8 cellular contexts compared by ENCODE assay signal in genomic region chr11:119093666-119093950, GRCh38. TPM values are rescaled to one million over a fixed set of nuclear protein-coding genes. Genes with fewer than 3 reads are reported as not detected.
DNase-seq lines count a peak whose midpoint lies in the region; ATAC-seq and TF ChIP-seq lines count a peak whose summit lies in the region.

No MANE protein-coding gene starts in this region.

- H3K27ac Mint-ChIP-seq in effector memory CD8-positive, alpha-beta T cell: peak overlapping the region; percentile 95 to 97
- H3K27ac Mint-ChIP-seq in neural progenitor cell: peak overlapping the region; percentile 79

- peaks cover 49% of the 10 kb centered on the region for H4K20me1 ChIP-seq in neural progenitor cell (ENCODE audit: low read depth)

- H3K4me1 ChIP-seq in NT2/D1 (ENCODE audit: insufficient read depth, insufficient read length) (peaks cover 3% of the 10 kb centered on the region), neural progenitor cell (peaks cover 21% of the 10 kb centered on the region)

- H3K4me2 ChIP-seq in neural progenitor cell: peak overlapping the region; percentile 99

- no peaks in the 10 kb centered on the region for H3K27me3 Mint-ChIP-seq in effector memory CD8-positive, alpha-beta T cell
- H3K27me3 Mint-ChIP-seq in neural progenitor cell (ENCODE audit: insufficient read depth, low read depth): peaks cover 14% of the 10 kb centered on the region

- H3K36me3 ChIP-seq in NT2/D1 (ENCODE audit: insufficient read depth, insufficient read length, low read length): peaks cover 78% of the 10 kb centered on the region
- no peaks in the 10 kb centered on the region for H3K36me3 ChIP-seq in neural progenitor cell

- peaks cover 45% of the 10 kb centered on the region for H3K36me3 Mint-ChIP-seq in effector memory CD8-positive, alpha-beta T cell (ENCODE audit: insufficient read depth)
- H3K36me3 Mint-ChIP-seq in neural progenitor cell: peaks cover 39% of the 10 kb centered on the region

- DNase-seq in NT2/D1 (ENCODE audit: low read depth, low spot score): no peak
- DNase-seq in effector memory CD8-positive, alpha-beta T cell: no peak
- DNase-seq in neural progenitor cell (ENCODE audit: low spot score): no peak
- no peak for DNase-seq in stimulated activated CD4-positive, alpha-beta T cell treated with anti-CD3 and anti-CD28 coated beads, Interleukin-4, amount 100 ng/mL, for 24 hours
- no peak for DNase-seq in SIG-M5 treated with dmso at 0.1 percent for 504 hours (lab: John Stamatoyannopoulos, UW; ENCODE audit: unreplicated experiment)

- no peak overlapping the region for H2AFZ ChIP-seq in neural progenitor cell (replicated peaks)

- H3K9ac ChIP-seq in NT2/D1 (ENCODE audit: insufficient read length, low read depth) (peak overlapping the region; percentile 94), neural progenitor cell (peak overlapping the region; percentile 84)

- H3F3A ChIP-seq in neural progenitor cell (ENCODE audit: low read depth): peaks cover 66% of the 10 kb centered on the region

- H3K4me3 Mint-ChIP-seq in effector memory CD8-positive, alpha-beta T cell: peak overlapping the region; percentile 91 to 95
- H3K4me3 Mint-ChIP-seq in neural progenitor cell: peak overlapping the region; percentile 95

- peaks cover 44% of the 10 kb centered on the region for H3K79me2 ChIP-seq in neural progenitor cell (ENCODE audit: low read depth)

- TF ChIP-seq CTCF in C4-2B (conservative IDR thresholded peaks at IDR 0.05): no peak
- no peak for TF ChIP-seq CTCF in neural progenitor cell (IDR thresholded peaks at IDR 0.05)

- H3K4me1 Mint-ChIP-seq in effector memory CD8-positive, alpha-beta T cell (ENCODE audit: low read depth in 2 of 2): peaks cover 28 to 37% of the 10 kb centered on the region in 2 donors
- peaks cover 43% of the 10 kb centered on the region for H3K4me1 Mint-ChIP-seq in neural progenitor cell

- H3K9me3 ChIP-seq in NT2/D1 (ENCODE audit: insufficient read depth, low read length) (peaks cover 6% of the 10 kb centered on the region; the same call in 1 of the 2 replicates), neural progenitor cell (ENCODE audit: low read depth) (no peaks in the 10 kb centered on the region)

- H3K4me3 ChIP-seq in NT2/D1 (ENCODE audit: insufficient read length, low read depth) (peak overlapping the region; percentile 95), neural progenitor cell (peak overlapping the region; percentile 69)

- no peak for ATAC-seq in effector memory CD8-positive, alpha-beta T cell (replicated peaks)
- ATAC-seq in GM19328 (IDR thresholded peaks at IDR 0.05; ENCODE audit: unreplicated experiment) (no peak), GM18519 (IDR thresholded peaks at IDR 0.05; ENCODE audit: low FRiP score, unreplicated experiment) (no peak)

- H3K9me3 Mint-ChIP-seq in effector memory CD8-positive, alpha-beta T cell: no peaks in the 10 kb centered on the region
- no peaks in the 10 kb centered on the region for H3K9me3 Mint-ChIP-seq in neural progenitor cell

- H3K27ac ChIP-seq in C4-2B (peak overlapping the region; percentile 98), neural progenitor cell (no peak overlapping the region)

- no peaks in the 10 kb centered on the region for H3K27me3 ChIP-seq in NT2/D1 (ENCODE audit: insufficient read depth, insufficient read length)
- no peaks in the 10 kb centered on the region for H3K27me3 ChIP-seq in neural progenitor cell

RNA-seq across cellular contexts. Expression of gene DPAGT1, which starts 8.0 kb away (rescaled TPM):
- total RNA-seq in neural progenitor cell (ENCODE audit: low replicate concordance): 13.4 and 24.3 TPM in 2 replicates

RNA-seq across cellular contexts. Expression of gene HMBS, which starts 8.9 kb away (rescaled TPM):
- 30.0 and 31.1 TPM in 2 replicates for total RNA-seq in neural progenitor cell (ENCODE audit: low replicate concordance)

RNA-seq across cellular contexts. Expression of gene C2CD2L, which starts 13.5 kb away (rescaled TPM):
- total RNA-seq in neural progenitor cell (ENCODE audit: low replicate concordance): 1.5 and 3.7 TPM in 2 replicates

RNA-seq across cellular contexts. Expression of gene VPS11, which starts 26.0 kb away (rescaled TPM):
- 10.4 and 20.7 TPM in 2 replicates for total RNA-seq in neural progenitor cell (ENCODE audit: low replicate concordance)

RNA-seq across cellular contexts. Expression of gene HINFP, which starts 27.8 kb away (rescaled TPM):
- total RNA-seq in neural progenitor cell (ENCODE audit: low replicate concordance): 32.5 and 47.3 TPM in 2 replicates
